In genomic region chr6:170116643-170117042, GRCh38 we compare ENCODE assay signal across 25 cellular contexts.
A peak's percentile ranks its signal among the peaks of the same experiment; 100 is the strongest.
DNase-seq lines count a peak whose midpoint lies in the region; FAIRE-seq and TF ChIP-seq lines count a peak whose summit lies in the region.
"Had no signal": no experiment of that assay in that cellular context is flagged by ENCODE, and none has a peak within 500 bp of the region (broad histone marks: within the 10 kb centered on the region; RNA-seq: fewer than 3 reads in every experiment).

No MANE protein-coding gene starts in this region.

- H3K27ac ChIP-seq in left ventricle myocardium inferior (replicated peaks): no peak overlapping the region
- no peak overlapping the region for H3K27ac ChIP-seq in right atrium auricular region
- no peak overlapping the region for H3K27ac ChIP-seq in H1 (ENCODE audit: low read depth, low read length)
- H3K27ac ChIP-seq: pancreas had no signal

- no peak overlapping the region for H2BK20ac ChIP-seq in H1 (ENCODE audit: low read length)

- H3K56ac ChIP-seq in H1 (replicated peaks; ENCODE audit: insufficient read length, low read depth, low read length): no peak overlapping the region

- CTCF ChIA-PET in H1 (lab: Charles Lee; ENCODE audit: partially characterized antibody): no interaction called here
- CTCF ChIA-PET in activated CD4-positive, alpha-beta memory T cell treated with anti-CD3 and anti-CD28 coated beads for 36 hours (lab: Charles Lee): no interaction called here

- no peak for TF ChIP-seq POLR2A in H1 (IDR thresholded peaks at IDR 0.05; ENCODE audit: control extremely low read depth in 1 of 2, low read depth in 2 of 2, low read length in 2 of 2)

- WGBS in H1 (ENCODE audit: extremely low coverage in 1 of 2, insufficient coverage in 1 of 2, insufficient read length in 1 of 2, insufficient replicate concordance in 2 of 2, low coverage in 1 of 2, low lambda C conversion rate in 2 of 2, missing lambda C conversion rate in 1 of 2), 2 experiments: 93% methylated on average over 6 of the region's 6 CpGs; no CpG with 5 or more reads in 1 of the 2 experiments

- no peaks in the 10 kb centered on the region for H3K79me2 ChIP-seq in H1 (ENCODE audit: control insufficient read depth in 1 of 2, insufficient read depth in 2 of 2, low read length in 2 of 2)

- no peak overlapping the region for H3K4me3 Mint-ChIP-seq in osteocyte (ENCODE audit: unreplicated experiment)
- no peak overlapping the region for H3K4me3 Mint-ChIP-seq in activated CD4-positive, alpha-beta memory T cell treated with anti-CD3 and anti-CD28 coated beads for 36 hours
- H3K4me3 Mint-ChIP-seq: activated naive CD8-positive, alpha-beta T cell; activated T-cell treated with anti-CD3 and anti-CD28 coated beads, Interleukin-2, amount 50 U/mL, for 4 hours; CD4-positive, CD25-positive, alpha-beta regulatory T cell; central memory CD8-positive, alpha-beta T cell had no signal

- no peak overlapping the region for H3K4me2 ChIP-seq in H1 (ENCODE audit: insufficient read depth in 1 of 2, low read depth in 2 of 2, low read length in 2 of 2)

- no peaks in the 10 kb centered on the region for H3K36me3 Mint-ChIP-seq in osteocyte (ENCODE audit: unreplicated experiment)
- peaks cover 7% of the 10 kb centered on the region for H3K36me3 Mint-ChIP-seq in activated CD4-positive, alpha-beta memory T cell treated with anti-CD3 and anti-CD28 coated beads for 36 hours
- H3K36me3 Mint-ChIP-seq: CD4-positive, CD25-positive, alpha-beta regulatory T cell had no signal

- H2BK120ac ChIP-seq in H1 (replicated peaks; ENCODE audit: low read depth, low read length): no peak overlapping the region

- no peak overlapping the region for H2BK5ac ChIP-seq in H1 (ENCODE audit: low read depth, low read length)

- H3K23ac ChIP-seq in H1 (ENCODE audit: insufficient read length): no peak overlapping the region

- no peak overlapping the region for H2AK5ac ChIP-seq in H1 (ENCODE audit: low read depth, low read length)

- DNase-seq in left ventricle myocardium inferior (peak; percentile 3), right atrium auricular region (ENCODE audit: low spot score) (no peak), H1 (ENCODE audit: low read depth in 1 of 2, low spot score in 2 of 2) (peak in 1 of 2 experiments; percentile 39), osteocyte (ENCODE audit: extremely low spot score, unreplicated experiment) (peak; percentile 78), ureter (ENCODE audit: low spot score) (peak; percentile 36), SW 1271 (lab: John Stamatoyannopoulos, UW) (no peak), DMS79 treated with DMSO at 0.1 percent for 48 hours (lab: John Stamatoyannopoulos, UW) (no peak)
- no peak for DNase-seq in activated CD4-positive, alpha-beta memory T cell treated with anti-CD3 and anti-CD28 coated beads for 36 hours
- DNase-seq: activated T-cell treated with anti-CD3 and anti-CD28 coated beads, Interleukin-2, amount 50 U/mL, for 4 hours; CD4-positive, CD25-positive, alpha-beta regulatory T cell; effector CD4-positive, alpha-beta T cell; hypothalamus; mammary epithelial cell; NCI-H1092 treated with DMSO at 0.1 percent for 48 hours; NCI-H2081; NCI-H446 treated with DMSO at 0.1 percent for 48 hours; SIG-M5; T-helper 1 cell had no signal

- no peak for TF ChIP-seq EP300 in H1 (IDR thresholded peaks at IDR 0.05; ENCODE audit: borderline replicate concordance in 1 of 2, low read depth in 2 of 2, low read length in 2 of 2)

- intact Hi-C loops in left ventricle myocardium inferior (cut with micrococcal nuclease): no loop called here
- intact Hi-C loops in activated CD4-positive, alpha-beta memory T cell treated with anti-CD3 and anti-CD28 coated beads for 36 hours (cut with micrococcal nuclease): no loop called here

- TF ChIP-seq RAD21 in H1 (IDR thresholded peaks at IDR 0.05 in 1 of 2, conservative IDR thresholded peaks at IDR 0.05 in 1 of 2; ENCODE audit: low read depth in 2 of 2, low read length in 2 of 2): no peak

- no peak overlapping the region for H3K18ac ChIP-seq in H1 (ENCODE audit: extremely low read depth, low read length)

- H3K23me2 ChIP-seq in H1 (ENCODE audit: low read depth, low read length): no peaks in the 10 kb centered on the region

- H3K9me3 Mint-ChIP-seq in osteocyte (ENCODE audit: unreplicated experiment): peaks cover 41% of the 10 kb centered on the region
- H3K9me3 Mint-ChIP-seq in activated CD4-positive, alpha-beta memory T cell treated with anti-CD3 and anti-CD28 coated beads for 36 hours: peaks cover 23% of the 10 kb centered on the region

- no peak overlapping the region for H3K14ac ChIP-seq in H1 (ENCODE audit: insufficient read length)

- no peak overlapping the region for H3K4ac ChIP-seq in H1 (replicated peaks; ENCODE audit: insufficient read length, low read depth, low read length)

- H2AFZ ChIP-seq in H1 (ENCODE audit: low read length): no peak overlapping the region

- peak overlapping the region; percentile 84; the same call in 1 of the 2 replicates for H2BK12ac ChIP-seq in H1 (ENCODE audit: low read depth, low read length)

- H3K4me1 Mint-ChIP-seq in osteocyte (ENCODE audit: unreplicated experiment): no peaks in the 10 kb centered on the region
- H3K4me1 Mint-ChIP-seq in activated CD4-positive, alpha-beta memory T cell treated with anti-CD3 and anti-CD28 coated beads for 36 hours (ENCODE audit: low read depth): no peaks in the 10 kb centered on the region
- H3K4me1 Mint-ChIP-seq: CD4-positive, CD25-positive, alpha-beta regulatory T cell had no signal

- no peak overlapping the region for H3K9ac ChIP-seq in H1 (replicated peaks in 1 of 4; ENCODE audit: extremely low read depth in 1 of 4, low read depth in 3 of 4, low read length in 3 of 4)

- TF ChIP-seq CTCF in left ventricle myocardium inferior (IDR thresholded peaks at IDR 0.05; ENCODE audit: borderline replicate concordance): no peak
- TF ChIP-seq CTCF in right atrium auricular region (IDR thresholded peaks at IDR 0.05): no peak
- no peak for TF ChIP-seq CTCF in H1 (IDR thresholded peaks at IDR 0.05; ENCODE audit: control extremely low read depth in 1 of 3, insufficient read depth in 1 of 3, low read depth in 1 of 3, low read length in 3 of 3)
- TF ChIP-seq CTCF in osteocyte (IDR thresholded peaks at IDR 0.05): no peak

- H4K8ac ChIP-seq in H1 (ENCODE audit: extremely low read depth, insufficient read depth, low read length): no peak overlapping the region; the same call in 1 of the 2 replicates

- no peak overlapping the region for H2BK15ac ChIP-seq in H1 (ENCODE audit: low read length)

- no peak overlapping the region for H4K5ac ChIP-seq in H1 (ENCODE audit: insufficient read length, low read depth, low read length)

- H3K4me3 ChIP-seq in left ventricle myocardium inferior: no peak overlapping the region
- no peak overlapping the region for H3K4me3 ChIP-seq in right atrium auricular region
- H3K4me3 ChIP-seq in H1 (ENCODE audit: extremely low read depth in 1 of 4, insufficient read depth in 2 of 4, low read depth in 3 of 4, low read length in 4 of 4): no peak overlapping the region
- H3K4me3 ChIP-seq: pancreas had no signal

- no peak overlapping the region for H3K27ac Mint-ChIP-seq in osteocyte (ENCODE audit: unreplicated experiment)
- H3K27ac Mint-ChIP-seq in activated CD4-positive, alpha-beta memory T cell treated with anti-CD3 and anti-CD28 coated beads for 36 hours: no peak overlapping the region
- H3K27ac Mint-ChIP-seq: activated naive CD8-positive, alpha-beta T cell had no signal

- no peaks in the 10 kb centered on the region for H3K79me1 ChIP-seq in H1 (ENCODE audit: low read depth, low read length)

- no peaks in the 10 kb centered on the region for H4K20me1 ChIP-seq in H1 (replicated peaks in 1 of 2; ENCODE audit: control insufficient read depth in 1 of 2, insufficient read depth in 2 of 2, low read length in 2 of 2)

- peaks cover 24% of the 10 kb centered on the region for H3K9me3 ChIP-seq in left ventricle myocardium inferior (replicated peaks)
- H3K9me3 ChIP-seq in right atrium auricular region: peaks cover 0 to 24% of the 10 kb centered on the region in 2 donors
- peaks cover 0 to 9% of the 10 kb centered on the region in 2 experiments; a peak in 1 of 4 replicates for H3K9me3 ChIP-seq in H1 (ENCODE audit: insufficient read depth in 2 of 2, low read depth in 1 of 2, low read length in 1 of 2)
- H3K9me3 ChIP-seq: pancreas had no signal

- POLR2A ChIA-PET in H1 (lab: Charles Lee; ENCODE audit: partially characterized antibody): interaction anchor here (0.8 kb wide), 1 partner anchor 57 kb away, joined by 3 read pairs; no protein-coding TSS in a partner anchor
- POLR2A ChIA-PET in activated CD4-positive, alpha-beta memory T cell treated with anti-CD3 and anti-CD28 coated beads for 36 hours (lab: Charles Lee): interaction anchor here (0.5 kb wide), 1 partner anchor 1257 kb away, joined by 7 read pairs; no protein-coding TSS in a partner anchor

- no peaks in the 10 kb centered on the region for H3K27me3 ChIP-seq in left ventricle myocardium inferior (ENCODE audit: low read depth)
- no peaks in the 10 kb centered on the region for H3K27me3 ChIP-seq in right atrium auricular region
- no peaks in the 10 kb centered on the region; a peak in 1 of 7 replicates for H3K27me3 ChIP-seq in H1 (replicated peaks in 1 of 4; ENCODE audit: control insufficient read depth in 3 of 4, extremely low read depth in 1 of 4, insufficient read depth in 3 of 4, low read length in 3 of 4)
- H3K27me3 ChIP-seq: pancreas had no signal

- H3K36me3 ChIP-seq in left ventricle myocardium inferior (no peaks in the 10 kb centered on the region), right atrium auricular region (no peaks in the 10 kb centered on the region), H1 (ENCODE audit: control insufficient read depth in 2 of 4, insufficient read depth in 4 of 4, low read length in 3 of 4) (no peaks in the 10 kb centered on the region; a peak in 1 of 8 replicates)
- H3K36me3 ChIP-seq: pancreas had no signal

- FAIRE-seq in H1 (lab: Jason Lieb, UNC): no peak
- FAIRE-seq: astrocyte, frontal cortex, G401.6, keratinocyte, pancreas had no signal

- H4K91ac ChIP-seq in H1 (replicated peaks; ENCODE audit: insufficient read length, low read length): no peak overlapping the region

- H3K27me3 Mint-ChIP-seq in osteocyte (ENCODE audit: unreplicated experiment): no peaks in the 10 kb centered on the region
- H3K27me3 Mint-ChIP-seq in activated CD4-positive, alpha-beta memory T cell treated with anti-CD3 and anti-CD28 coated beads for 36 hours: no peaks in the 10 kb centered on the region
- H3K27me3 Mint-ChIP-seq: activated naive CD8-positive, alpha-beta T cell; CD4-positive, CD25-positive, alpha-beta regulatory T cell had no signal

- H3K4me1 ChIP-seq in left ventricle myocardium inferior (peaks cover 4% of the 10 kb centered on the region), right atrium auricular region (no peaks in the 10 kb centered on the region), H1 (replicated peaks in 1 of 4; ENCODE audit: control insufficient read depth in 3 of 4, insufficient read depth in 4 of 4, low read length in 3 of 4) (no peaks in the 10 kb centered on the region; a peak in 2 of 7 replicates)
- H3K4me1 ChIP-seq: pancreas had no signal

TF ChIP-seq in H1, 55 proteins besides CTCF, POLR2A, EP300 and RAD21:
- TF ChIP-seq SP1 (IDR thresholded peaks at IDR 0.05; ENCODE audit: low read depth, low read length): no peak
- TF ChIP-seq POU5F1 (IDR thresholded peaks at IDR 0.05; ENCODE audit: low read depth, low read length): no peak
- no peak for TF ChIP-seq RFX5 (IDR thresholded peaks at IDR 0.05; ENCODE audit: borderline replicate concordance, low read depth, low read length)

Comparison
In these comparisons a context has a peak if more than half of its experiments do, and no peak if none do; other contexts are left out.
1. DNase-seq: peak in left ventricle myocardium inferior (single experiment), osteocyte (single experiment) and ureter (single experiment); none in right atrium auricular region (single experiment), SW 1271 (0 of 2), activated CD4-positive, alpha-beta memory T cell treated with anti-CD3 and anti-CD28 coated beads for 36 hours (single experiment) and DMS79 treated with DMSO at 0.1 percent for 48 hours (single experiment).